In the genomic region with DNA sequence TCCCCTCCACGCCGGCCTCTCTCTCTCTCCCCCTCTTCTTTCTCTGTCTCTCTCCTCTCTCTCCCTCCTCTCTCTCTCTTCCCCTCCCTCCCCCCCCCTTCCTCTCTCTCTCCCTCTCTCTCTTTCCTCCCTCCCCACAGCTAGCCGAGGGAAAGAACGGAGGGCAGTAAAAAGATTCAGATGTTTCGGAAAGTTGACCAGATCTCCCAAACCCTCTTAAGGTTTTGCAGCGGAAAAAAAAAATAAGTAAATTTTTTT, we compare ENCODE assay signal across 1 cellular context.
TF ChIP-seq lines count a peak whose summit lies in the region.

No MANE protein-coding gene starts in this region.

TF ChIP-seq in HEK293, 187 proteins besides CTCF, POLR2A, EP300 and RAD21 (continued from another document):
- TF ChIP-seq, protein P1, sequence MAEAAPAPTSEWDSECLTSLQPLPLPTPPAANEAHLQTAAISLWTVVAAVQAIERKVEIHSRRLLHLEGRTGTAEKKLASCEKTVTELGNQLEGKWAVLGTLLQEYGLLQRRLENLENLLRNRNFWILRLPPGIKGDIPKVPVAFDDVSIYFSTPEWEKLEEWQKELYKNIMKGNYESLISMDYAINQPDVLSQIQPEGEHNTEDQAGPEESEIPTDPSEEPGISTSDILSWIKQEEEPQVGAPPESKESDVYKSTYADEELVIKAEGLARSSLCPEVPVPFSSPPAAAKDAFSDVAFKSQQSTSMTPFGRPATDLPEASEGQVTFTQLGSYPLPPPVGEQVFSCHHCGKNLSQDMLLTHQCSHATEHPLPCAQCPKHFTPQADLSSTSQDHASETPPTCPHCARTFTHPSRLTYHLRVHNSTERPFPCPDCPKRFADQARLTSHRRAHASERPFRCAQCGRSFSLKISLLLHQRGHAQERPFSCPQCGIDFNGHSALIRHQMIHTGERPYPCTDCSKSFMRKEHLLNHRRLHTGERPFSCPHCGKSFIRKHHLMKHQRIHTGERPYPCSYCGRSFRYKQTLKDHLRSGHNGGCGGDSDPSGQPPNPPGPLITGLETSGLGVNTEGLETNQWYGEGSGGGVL (tag by site-specific recombination; IDR thresholded peaks at IDR 0.05): peak; percentile 96
- TF ChIP-seq ZNF426 (tag by site-specific recombination; IDR thresholded peaks at IDR 0.05): no peak
- TF ChIP-seq PRDM1 (tag by site-specific recombination; IDR thresholded peaks at IDR 0.05): peak; percentile 23; the same call in 1 of the 2 replicates
- no peak for TF ChIP-seq OVOL3 (tag by site-specific recombination; IDR thresholded peaks at IDR 0.05)
- TF ChIP-seq ZFP3 (tag by site-specific recombination; IDR thresholded peaks at IDR 0.05; ENCODE audit: low read depth): no peak
- no peak for TF ChIP-seq ZFHX2 (tag by site-specific recombination; conservative IDR thresholded peaks at IDR 0.05)
- no peak for TF ChIP-seq REST (tag by site-specific recombination; IDR thresholded peaks at IDR 0.05)
- TF ChIP-seq HOXA7 (CRISPR knock-in tag; IDR thresholded peaks at IDR 0.05; ENCODE audit: borderline replicate concordance): no peak
- no peak for TF ChIP-seq ZNF280C (tag by site-specific recombination; IDR thresholded peaks at IDR 0.05)
- no peak for TF ChIP-seq ZNF791 (tag by site-specific recombination; IDR thresholded peaks at IDR 0.05)
- TF ChIP-seq, protein P2, sequence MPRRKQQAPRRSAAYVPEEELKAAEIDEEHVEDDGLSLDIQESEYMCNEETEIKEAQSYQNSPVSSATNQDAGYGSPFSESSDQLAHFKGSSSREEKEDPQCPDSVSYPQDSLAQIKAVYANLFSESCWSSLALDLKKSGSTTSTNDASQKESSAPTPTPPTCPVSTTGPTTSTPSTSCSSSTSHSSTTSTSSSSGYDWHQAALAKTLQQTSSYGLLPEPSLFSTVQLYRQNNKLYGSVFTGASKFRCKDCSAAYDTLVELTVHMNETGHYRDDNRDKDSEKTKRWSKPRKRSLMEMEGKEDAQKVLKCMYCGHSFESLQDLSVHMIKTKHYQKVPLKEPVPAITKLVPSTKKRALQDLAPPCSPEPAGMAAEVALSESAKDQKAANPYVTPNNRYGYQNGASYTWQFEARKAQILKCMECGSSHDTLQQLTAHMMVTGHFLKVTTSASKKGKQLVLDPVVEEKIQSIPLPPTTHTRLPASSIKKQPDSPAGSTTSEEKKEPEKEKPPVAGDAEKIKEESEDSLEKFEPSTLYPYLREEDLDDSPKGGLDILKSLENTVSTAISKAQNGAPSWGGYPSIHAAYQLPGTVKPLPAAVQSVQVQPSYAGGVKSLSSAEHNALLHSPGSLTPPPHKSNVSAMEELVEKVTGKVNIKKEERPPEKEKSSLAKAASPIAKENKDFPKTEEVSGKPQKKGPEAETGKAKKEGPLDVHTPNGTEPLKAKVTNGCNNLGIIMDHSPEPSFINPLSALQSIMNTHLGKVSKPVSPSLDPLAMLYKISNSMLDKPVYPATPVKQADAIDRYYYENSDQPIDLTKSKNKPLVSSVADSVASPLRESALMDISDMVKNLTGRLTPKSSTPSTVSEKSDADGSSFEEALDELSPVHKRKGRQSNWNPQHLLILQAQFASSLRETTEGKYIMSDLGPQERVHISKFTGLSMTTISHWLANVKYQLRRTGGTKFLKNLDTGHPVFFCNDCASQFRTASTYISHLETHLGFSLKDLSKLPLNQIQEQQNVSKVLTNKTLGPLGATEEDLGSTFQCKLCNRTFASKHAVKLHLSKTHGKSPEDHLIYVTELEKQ (tag by site-specific recombination; IDR thresholded peaks at IDR 0.05; ENCODE audit: borderline replicate concordance): no peak
- no peak for TF ChIP-seq GLIS1 (tag by site-specific recombination; IDR thresholded peaks at IDR 0.05)
- TF ChIP-seq, protein P3, sequence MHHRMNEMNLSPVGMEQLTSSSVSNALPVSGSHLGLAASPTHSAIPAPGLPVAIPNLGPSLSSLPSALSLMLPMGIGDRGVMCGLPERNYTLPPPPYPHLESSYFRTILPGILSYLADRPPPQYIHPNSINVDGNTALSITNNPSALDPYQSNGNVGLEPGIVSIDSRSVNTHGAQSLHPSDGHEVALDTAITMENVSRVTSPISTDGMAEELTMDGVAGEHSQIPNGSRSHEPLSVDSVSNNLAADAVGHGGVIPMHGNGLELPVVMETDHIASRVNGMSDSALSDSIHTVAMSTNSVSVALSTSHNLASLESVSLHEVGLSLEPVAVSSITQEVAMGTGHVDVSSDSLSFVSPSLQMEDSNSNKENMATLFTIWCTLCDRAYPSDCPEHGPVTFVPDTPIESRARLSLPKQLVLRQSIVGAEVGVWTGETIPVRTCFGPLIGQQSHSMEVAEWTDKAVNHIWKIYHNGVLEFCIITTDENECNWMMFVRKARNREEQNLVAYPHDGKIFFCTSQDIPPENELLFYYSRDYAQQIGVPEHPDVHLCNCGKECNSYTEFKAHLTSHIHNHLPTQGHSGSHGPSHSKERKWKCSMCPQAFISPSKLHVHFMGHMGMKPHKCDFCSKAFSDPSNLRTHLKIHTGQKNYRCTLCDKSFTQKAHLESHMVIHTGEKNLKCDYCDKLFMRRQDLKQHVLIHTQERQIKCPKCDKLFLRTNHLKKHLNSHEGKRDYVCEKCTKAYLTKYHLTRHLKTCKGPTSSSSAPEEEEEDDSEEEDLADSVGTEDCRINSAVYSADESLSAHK (tag by site-specific recombination; IDR thresholded peaks at IDR 0.05): no peak
- no peak for TF ChIP-seq SP2 (tag by site-specific recombination; IDR thresholded peaks at IDR 0.05)
- TF ChIP-seq WT1 (tag by site-specific recombination; IDR thresholded peaks at IDR 0.05): no peak
- no peak for TF ChIP-seq ZNF148 (tag by site-specific recombination; IDR thresholded peaks at IDR 0.05; ENCODE audit: borderline replicate concordance)
- TF ChIP-seq ZNF335 (tag by site-specific recombination; conservative IDR thresholded peaks at IDR 0.05): 0 out of 2 replicates have a peak, but pooled peaks have one; percentile 8
- no peak for TF ChIP-seq ZNF521 (tag by site-specific recombination; IDR thresholded peaks at IDR 0.05)
- TF ChIP-seq, protein P4, sequence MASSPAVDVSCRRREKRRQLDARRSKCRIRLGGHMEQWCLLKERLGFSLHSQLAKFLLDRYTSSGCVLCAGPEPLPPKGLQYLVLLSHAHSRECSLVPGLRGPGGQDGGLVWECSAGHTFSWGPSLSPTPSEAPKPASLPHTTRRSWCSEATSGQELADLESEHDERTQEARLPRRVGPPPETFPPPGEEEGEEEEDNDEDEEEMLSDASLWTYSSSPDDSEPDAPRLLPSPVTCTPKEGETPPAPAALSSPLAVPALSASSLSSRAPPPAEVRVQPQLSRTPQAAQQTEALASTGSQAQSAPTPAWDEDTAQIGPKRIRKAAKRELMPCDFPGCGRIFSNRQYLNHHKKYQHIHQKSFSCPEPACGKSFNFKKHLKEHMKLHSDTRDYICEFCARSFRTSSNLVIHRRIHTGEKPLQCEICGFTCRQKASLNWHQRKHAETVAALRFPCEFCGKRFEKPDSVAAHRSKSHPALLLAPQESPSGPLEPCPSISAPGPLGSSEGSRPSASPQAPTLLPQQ (tag by site-specific recombination; IDR thresholded peaks at IDR 0.05): no peak
TF ChIP-seq in HEK293: peak in this region for 4.
